ENCODE assay signal across 16 cellular contexts in genomic region chr19:48798937-48799336, GRCh38. TPM values are rescaled to one million over a fixed set of nuclear protein-coding genes. Genes with fewer than 3 reads are reported as not detected.
A peak's percentile ranks its signal among the peaks of the same experiment; 100 is the strongest.
DNase-seq lines count a peak whose midpoint lies in the region; ATAC-seq and TF ChIP-seq lines count a peak whose summit lies in the region.
"Had no signal": no experiment of that assay in that cellular context is flagged by ENCODE, and none has a peak within 500 bp of the region (broad histone marks: within the 10 kb centered on the region; RNA-seq: fewer than 3 reads in every experiment).

No MANE protein-coding gene starts in this region.

- POLR2A ChIA-PET in MCF 10A (lab: Yijun Ruan, JAX) (interaction anchor here (1.1 to 1.8 kb wide), 2 partner anchors 11 to 154 kb away, joined by 4 to 5 read pairs; partner anchors contain the start of genes BCAT2 and CA11), WTC11 (lab: Charles Lee) (interaction anchor here (0.6 to 1.1 kb wide), 2 partner anchors 14 to 123 kb away, joined by 3 read pairs; no protein-coding TSS in a partner anchor)

- peak; percentile 34 for ATAC-seq in WTC11
- ATAC-seq in GM19395 (IDR thresholded peaks at IDR 0.05; ENCODE audit: unreplicated experiment) = no peak
- ATAC-seq: effector memory CD8-positive, alpha-beta T cell had no signal

- H3K27ac Mint-ChIP-seq in MCF 10A (ENCODE audit: low read depth, unreplicated experiment) = peak overlapping the region; percentile 9
- H3K27ac Mint-ChIP-seq in WTC11 = no peak overlapping the region
- H3K27ac Mint-ChIP-seq: activated naive CD8-positive, alpha-beta T cell; effector memory CD8-positive, alpha-beta T cell had no signal

- H3K4me3 ChIP-seq in breast epithelium (no peak overlapping the region), iPS-18a (ENCODE audit: low read length) (no peak overlapping the region), GM23248 (no peak overlapping the region)

- WGBS in GM23248 (ENCODE audit: low coverage in 1 of 2, low lambda C conversion rate in 2 of 2, missing lambda C conversion rate in 2 of 2), 2 experiments = 69 to 73% methylated on average over 6 of the region's 6 CpGs

- no peaks in the 10 kb centered on the region for H3K27me3 Mint-ChIP-seq in MCF 10A (ENCODE audit: insufficient read depth, unreplicated experiment)
- H3K27me3 Mint-ChIP-seq in WTC11 (ENCODE audit: low read depth) = no peaks in the 10 kb centered on the region; the same call in 1 of the 2 replicates
- H3K27me3 Mint-ChIP-seq: activated naive CD8-positive, alpha-beta T cell; effector memory CD8-positive, alpha-beta T cell had no signal

- peaks cover 5% of the 10 kb centered on the region; the same call in 1 of the 2 replicates for H3F3A ChIP-seq in GM23248 (ENCODE audit: insufficient read depth)

- no peak for TF ChIP-seq POLR2A in breast epithelium (IDR thresholded peaks at IDR 0.05)

- H3K36me3 Mint-ChIP-seq in MCF 10A (ENCODE audit: insufficient read depth, unreplicated experiment) = peaks cover 4% of the 10 kb centered on the region
- H3K36me3 Mint-ChIP-seq in WTC11 = no peaks in the 10 kb centered on the region
- H3K36me3 Mint-ChIP-seq: activated naive CD8-positive, alpha-beta T cell had no signal

- H3K4me1 ChIP-seq in breast epithelium = no peaks in the 10 kb centered on the region
- peaks cover 7% of the 10 kb centered on the region for H3K4me1 ChIP-seq in iPS-18a (ENCODE audit: control insufficient read depth, low read depth, low read length)
- H3K4me1 ChIP-seq in GM23248 (ENCODE audit: insufficient read depth) = no peaks in the 10 kb centered on the region

- no peaks in the 10 kb centered on the region for H4K20me1 ChIP-seq in GM23248 (ENCODE audit: insufficient read depth)

- H2AFZ ChIP-seq in GM23248 = no peak overlapping the region

- H3K4me2 ChIP-seq in GM23248 (ENCODE audit: unreplicated experiment) = no peak overlapping the region

- DNase-seq in MCF 10A (ENCODE audit: unreplicated experiment) (peak; percentile 45), breast epithelium (ENCODE audit: low spot score in 2 of 2) (no peak), WTC11 (ENCODE audit: low spot score) (peak; percentile 42), NOMO-1 treated with DMSO at 0.1 percent for 48 hours (lab: John Stamatoyannopoulos, UW; ENCODE audit: unreplicated experiment) (no peak), GM23248 (no peak), DMS153 (lab: John Stamatoyannopoulos, UW) (no peak)
- DNase-seq: DMS79 treated with DMSO at 0.1 percent for 48 hours; effector memory CD8-positive, alpha-beta T cell; midbrain; NCI-H1105 treated with DMSO at 0.1 percent for 48 hours had no signal

- in situ Hi-C loops in GM23248 (cut with MboI) = loop anchor here (10.0 kb wide), 1 partner anchor 176 kb away; no protein-coding TSS in a partner anchor

- intact Hi-C loops in MCF 10A (cut with micrococcal nuclease) (no loop called here), breast epithelium (cut with DNase I; ENCODE audit: low total_unique reads) (loop anchor here (5.0 kb wide), 1 partner anchor 33 kb away; no protein-coding TSS in a partner anchor)

- CTCF ChIA-PET in MCF 10A (lab: Yijun Ruan, JAX) (interaction anchor here (0.7 to 2.1 kb wide), 5 partner anchors 8 to 44 kb away, joined by 3 to 7 read pairs (median 5); partner anchors contain the start of gene HSD17B14), WTC11 (lab: Charles Lee) (interaction anchor here (0.5 to 3.5 kb wide), 14 partner anchors 8 to 210 kb away, joined by 3 to 26 read pairs (median 6); partner anchors contain the start of genes GYS1, HSD17B14 and RUVBL2)

- H3K36me3 ChIP-seq in breast epithelium (no peaks in the 10 kb centered on the region), iPS-18a (ENCODE audit: control insufficient read depth, low read depth, low read length) (no peaks in the 10 kb centered on the region), GM23248 (ENCODE audit: low read depth) (no peaks in the 10 kb centered on the region)

- peak overlapping the region in 1 of 2 donors; percentile 14 for H3K27ac ChIP-seq in breast epithelium
- H3K27ac ChIP-seq in iPS-18a (ENCODE audit: low read length) = peak overlapping the region; percentile 30
- H3K27ac ChIP-seq in GM23248 = no peak overlapping the region

- BruUV-seq in MCF 10A (replicated peaks; lab: Mats Ljungman, UMichigan) = no TSS peak

- H3K9ac ChIP-seq in iPS-18a (ENCODE audit: low read length) = no peak overlapping the region
- H3K9ac ChIP-seq in GM23248 = no peak overlapping the region

- H3K9me2 ChIP-seq in GM23248 (ENCODE audit: insufficient read depth) = no peaks in the 10 kb centered on the region

- TF ChIP-seq CTCF in MCF 10A (IDR thresholded peaks at IDR 0.05; ENCODE audit: unreplicated experiment) (no peak), breast epithelium (IDR thresholded peaks at IDR 0.05) (no peak), WTC11 (IDR thresholded peaks at IDR 0.05) (no peak)

- peaks cover 6% of the 10 kb centered on the region for H3K4me1 Mint-ChIP-seq in MCF 10A (ENCODE audit: insufficient read depth, unreplicated experiment)
- H3K4me1 Mint-ChIP-seq in WTC11 = peaks cover 18% of the 10 kb centered on the region

- H3K4me3 Mint-ChIP-seq in MCF 10A (ENCODE audit: unreplicated experiment) = no peak overlapping the region
- H3K4me3 Mint-ChIP-seq in WTC11 = no peak overlapping the region
- H3K4me3 Mint-ChIP-seq: activated naive CD8-positive, alpha-beta T cell; effector memory CD8-positive, alpha-beta T cell had no signal

- H3K27me3 ChIP-seq in breast epithelium (no peaks in the 10 kb centered on the region), iPS-18a (ENCODE audit: control insufficient read depth, insufficient read depth, low read length) (no peaks in the 10 kb centered on the region), GM23248 (replicated peaks; ENCODE audit: insufficient read depth) (no peaks in the 10 kb centered on the region)

- H3K9me3 Mint-ChIP-seq in MCF 10A (ENCODE audit: unreplicated experiment) (no peaks in the 10 kb centered on the region), WTC11 (no peaks in the 10 kb centered on the region)
- H3K9me3 Mint-ChIP-seq: effector memory CD8-positive, alpha-beta T cell had no signal

- H3K9me3 ChIP-seq in breast epithelium = no peaks in the 10 kb centered on the region
- no peaks in the 10 kb centered on the region for H3K9me3 ChIP-seq in iPS-18a (ENCODE audit: control insufficient read depth, low read depth, low read length)
- H3K9me3 ChIP-seq in GM23248 (ENCODE audit: low read depth) = no peaks in the 10 kb centered on the region

- H3K79me2 ChIP-seq in GM23248 (ENCODE audit: insufficient read depth) = no peaks in the 10 kb centered on the region

TF ChIP-seq in WTC11, 78 proteins besides CTCF, POLR2A, EP300 and RAD21:
- peak; percentile 90 for TF ChIP-seq ZNF423 (CRISPR knock-in tag; IDR thresholded peaks at IDR 0.05)
- TF ChIP-seq, protein P1, sequence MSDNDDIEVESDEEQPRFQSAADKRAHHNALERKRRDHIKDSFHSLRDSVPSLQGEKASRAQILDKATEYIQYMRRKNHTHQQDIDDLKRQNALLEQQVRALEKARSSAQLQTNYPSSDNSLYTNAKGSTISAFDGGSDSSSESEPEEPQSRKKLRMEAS (CRISPR knock-in tag; IDR thresholded peaks at IDR 0.05) = no peak
- no peak for TF ChIP-seq GTF2I (CRISPR knock-in tag; conservative IDR thresholded peaks at IDR 0.05)
- no peak for TF ChIP-seq SOX15 (CRISPR knock-in tag; IDR thresholded peaks at IDR 0.05)
- TF ChIP-seq SP1 (CRISPR knock-in tag; conservative IDR thresholded peaks at IDR 0.05) = 0 out of 2 replicates have a peak, but pooled peaks have one; percentile 44

RNA-seq across cellular contexts. Expression of gene BCAT2, which starts 11.9 kb away (rescaled TPM):
- total RNA-seq in MCF 10A (2022) = 40.7 and 48.2 TPM in 2 replicates
- total RNA-seq in breast epithelium = 10 to 100 TPM; 26.9 to 49.0 (median 28.8) TPM
- total RNA-seq in WTC11 (2021) = 38.7 to 48.5 TPM (median 47.7 TPM) in 3 replicates
- 29.7 and 34.7 TPM in 2 replicates for total RNA-seq in GM23248 (2014; rRNA removed; shearing (Covaris generic))
- 48.5 and 51.2 TPM in 2 replicates for polyA plus RNA-seq in GM23248 (2016; fragmentation: Nextera tagmentation; extraction: Ambion mirVana)

RNA-seq across cellular contexts. Expression of gene HSD17B14, which starts 37.4 kb away (rescaled TPM):
- total RNA-seq in MCF 10A (2022) = 0.26 and 0.32 TPM in 2 replicates
- total RNA-seq in breast epithelium = 10 to 100 TPM; 13.1 to 18.6 (median 14.6) TPM
- 11.4 to 18.2 TPM (median 17.0 TPM) in 3 replicates for total RNA-seq in WTC11 (2021)
- 2.6 and 3.9 TPM in 2 replicates for total RNA-seq in GM23248 (2014; rRNA removed; shearing (Covaris generic))
- 3.7 and 4.4 TPM in 2 replicates for polyA plus RNA-seq in GM23248 (2016; fragmentation: Nextera tagmentation; extraction: Ambion mirVana)

RNA-seq across cellular contexts. Expression of gene FGF21, which starts 43.6 kb away (rescaled TPM):
- total RNA-seq in MCF 10A (2022) = 0.49 and 0.93 TPM in 2 replicates
- not detected for total RNA-seq in breast epithelium
- total RNA-seq in WTC11 (2021) = 0.21 to 0.44 TPM (median 0.26 TPM) in 3 replicates
- total RNA-seq in GM23248 (2014; rRNA removed; shearing (Covaris generic)) = not detected in 2 replicates
- polyA plus RNA-seq in GM23248 (2016; fragmentation: Nextera tagmentation; extraction: Ambion mirVana) = not detected in 2 replicates
- total RNA-seq: activated CD8-positive, alpha-beta memory T cell treated with anti-CD3 and anti-CD28 coated beads for 36 hours; renal cortical epithelial cell had no signal
- polyA plus RNA-seq: AG04450 had no signal

RNA-seq across cellular contexts. Expression of gene FUT1, which starts 46.5 kb away (rescaled TPM):
- 10.5 and 14.7 TPM in 2 replicates for total RNA-seq in MCF 10A (2022)
- 1 to 10 TPM in 2 of 3 donors, under 1 TPM in 1; 0.48 to 6.2 (median 3.1) TPM for total RNA-seq in breast epithelium
- 9.9 to 11.5 TPM (median 10.1 TPM) in 3 replicates for total RNA-seq in WTC11 (2021)
- total RNA-seq in GM23248 (2014; rRNA removed; shearing (Covaris generic)) = not detected in 2 replicates
- polyA plus RNA-seq in GM23248 (2016; fragmentation: Nextera tagmentation; extraction: Ambion mirVana) = not detected in 2 replicates

RNA-seq across cellular contexts. Expression of gene IZUMO1, which starts 52.2 kb away (rescaled TPM):
- total RNA-seq in MCF 10A (2022) (3.5 and 4.2 TPM in 2 replicates), breast epithelium (under 1 TPM in 1 of 3 donors, not detected in 2; 0.29 TPM), WTC11 (2021) (1.3 to 2.2 TPM (median 1.3 TPM) in 3 replicates)
- not detected in 2 replicates for total RNA-seq in GM23248 (2014; rRNA removed; shearing (Covaris generic))
- not detected in 2 replicates for polyA plus RNA-seq in GM23248 (2016; fragmentation: Nextera tagmentation; extraction: Ambion mirVana)
- total RNA-seq: activated CD8-positive, alpha-beta memory T cell treated with anti-CD3 and anti-CD28 coated beads for 36 hours; renal cortical epithelial cell had no signal
- polyA plus RNA-seq: AG04450 had no signal

Comparison
In these comparisons a context has a peak if more than half of its experiments do, and no peak if none do; other contexts are left out.
1. DNase-seq: peak in MCF 10A (single experiment) and WTC11 (single experiment); none in breast epithelium (0 of 2), NOMO-1 treated with DMSO at 0.1 percent for 48 hours (single experiment), GM23248 (single experiment) and DMS153 (single experiment).